Comparison of ENCODE assay signal across 11 cellular contexts in genomic region chr17:76014925-76015261, GRCh38. TPM values are rescaled to one million over a fixed set of nuclear protein-coding genes. Genes with fewer than 3 reads are reported as not detected.
DNase-seq lines count a peak whose midpoint lies in the region; ATAC-seq and TF ChIP-seq lines count a peak whose summit lies in the region.
"Had no signal": no experiment of that assay in that cellular context is flagged by ENCODE, and none has a peak within 500 bp of the region (broad histone marks: within the 10 kb centered on the region; RNA-seq: fewer than 3 reads in every experiment).

No MANE protein-coding gene starts in this region.

- H2AFZ ChIP-seq in MM.1S (ENCODE audit: low read length), result peak overlapping the region; percentile 86; the same call in 1 of the 2 replicates

- DNase-seq in DMS153 (lab: John Stamatoyannopoulos, UW) (peak; percentile 68), MM.1S (no peak), NT2/D1 (ENCODE audit: low read depth, low spot score) (no peak), islet precursor cell (peak; percentile 53), DMS79 (lab: John Stamatoyannopoulos, UW) (no peak), ureter (ENCODE audit: low spot score) (no peak)

- no peak overlapping the region for H3K9ac ChIP-seq in MM.1S (ENCODE audit: low read length)
- peak overlapping the region; percentile 43 for H3K9ac ChIP-seq in NT2/D1 (ENCODE audit: insufficient read length, low read depth)

- H3K27ac ChIP-seq in MM.1S (ENCODE audit: low read length), result no peak overlapping the region

- H4K20me1 ChIP-seq in MM.1S (ENCODE audit: insufficient read depth, low read length), result no peaks in the 10 kb centered on the region

- peaks cover 19% of the 10 kb centered on the region for H3K27me3 ChIP-seq in MM.1S (replicated peaks; ENCODE audit: insufficient read depth, low read length)
- H3K27me3 ChIP-seq in NT2/D1 (ENCODE audit: insufficient read depth, insufficient read length), result peaks cover 10% of the 10 kb centered on the region

- no peak overlapping the region for H3K4me2 ChIP-seq in MM.1S (ENCODE audit: low read depth, low read length)

- H3K9me2 ChIP-seq in MM.1S (replicated peaks; ENCODE audit: insufficient read depth, low read length), result no peaks in the 10 kb centered on the region

- H3K4me1 ChIP-seq in MM.1S (ENCODE audit: low read length) (peaks cover 5% of the 10 kb centered on the region; the same call in 1 of the 2 replicates), NT2/D1 (ENCODE audit: insufficient read depth, insufficient read length) (peaks cover 11% of the 10 kb centered on the region)

- no peak for ATAC-seq in GM18870 (IDR thresholded peaks at IDR 0.05; ENCODE audit: unreplicated experiment)
- ATAC-seq in GM19035 (IDR thresholded peaks at IDR 0.05; ENCODE audit: unreplicated experiment), result no peak

- H3F3A ChIP-seq in MM.1S (ENCODE audit: insufficient read depth, low read length), result no peaks in the 10 kb centered on the region

- no peak for TF ChIP-seq CTCF in MM.1S (IDR thresholded peaks at IDR 0.05; ENCODE audit: low read length)

- H3K36me3 ChIP-seq in MM.1S (replicated peaks; ENCODE audit: insufficient read depth, low read length) (no peaks in the 10 kb centered on the region), NT2/D1 (ENCODE audit: insufficient read depth, insufficient read length, low read length) (no peaks in the 10 kb centered on the region)

- no peaks in the 10 kb centered on the region for H3K79me2 ChIP-seq in MM.1S (ENCODE audit: low read length)

- no peaks in the 10 kb centered on the region for H3K9me3 ChIP-seq in MM.1S (replicated peaks; ENCODE audit: insufficient read depth, low read length)
- H3K9me3 ChIP-seq in NT2/D1 (ENCODE audit: insufficient read depth, low read length), result no peaks in the 10 kb centered on the region

- H3K4me3 ChIP-seq in MM.1S (ENCODE audit: low read length), result no peak overlapping the region
- H3K4me3 ChIP-seq in NT2/D1 (ENCODE audit: insufficient read length, low read depth), result no peak overlapping the region

RNA-seq across cellular contexts. Expression of gene EVPL, which starts 12.2 kb away (rescaled TPM):
- 84.2 TPM for total RNA-seq in ureter
- total RNA-seq: fibroblast of lung, LHCN-M2, myocyte had no signal

RNA-seq across cellular contexts. Expression of gene CDK3, which starts 14.2 kb away (rescaled TPM):
- total RNA-seq in ureter, result 10.7 TPM

RNA-seq across cellular contexts. Expression of gene TEN1, which starts 35.9 kb away (rescaled TPM):
- 23.6 TPM for total RNA-seq in ureter

RNA-seq across cellular contexts. Expression of gene ACOX1, which starts 35.9 kb away (rescaled TPM):
- 119 TPM for total RNA-seq in ureter

RNA-seq across cellular contexts. Expression of gene SRP68, which starts 57.4 kb away (rescaled TPM):
- 88.0 TPM for total RNA-seq in ureter

Comparison
In these comparisons a context has a peak if more than half of its experiments do, and no peak if none do; other contexts are left out.
1. DNase-seq: peak in DMS153 (single experiment) and islet precursor cell (single experiment); none in MM.1S (single experiment), NT2/D1 (single experiment), DMS79 (single experiment) and ureter (single experiment).